Comparison of ENCODE assay signal across 14 cellular contexts in genomic region chr5:137051165-137051564, GRCh38.
DNase-seq lines count a peak whose midpoint lies in the region; ATAC-seq and TF ChIP-seq lines count a peak whose summit lies in the region.
"Had no signal": no experiment of that assay in that cellular context is flagged by ENCODE, and none has a peak within 500 bp of the region (broad histone marks: within the 10 kb centered on the region; RNA-seq: fewer than 3 reads in every experiment).

No MANE protein-coding gene starts in this region.

- H3K36me3 ChIP-seq in BJ (ENCODE audit: control insufficient read depth, insufficient read depth, low read length), result no peaks in the 10 kb centered on the region
- H3K36me3 ChIP-seq: upper lobe of right lung had no signal

- POLR2A ChIA-PET in BJ (lab: Charles Lee), result no interaction called here

- H3K27me3 ChIP-seq in BJ (ENCODE audit: control insufficient read depth, insufficient read depth, low read length), result no peaks in the 10 kb centered on the region
- H3K27me3 ChIP-seq: upper lobe of right lung had no signal

- TF ChIP-seq CTCF in BJ (IDR thresholded peaks at IDR 0.05; ENCODE audit: insufficient read depth, low read depth, low read length), result peak; percentile 20; the same call in 1 of the 2 replicates

- H3K4me3 ChIP-seq in BJ (ENCODE audit: low read depth, low read length), result no peak overlapping the region
- H3K4me3 ChIP-seq: coronary artery, upper lobe of right lung had no signal

- CTCF ChIA-PET in BJ (lab: Yijun Ruan, JAX), result interaction anchor here (0.8 kb wide), 1 partner anchor 154 kb away, joined by 3 read pairs; no protein-coding TSS in a partner anchor

- intact Hi-C loops in left ventricle myocardium superior (cut with micrococcal nuclease), result loop anchor here (10.0 kb wide), 1 partner anchor 246 kb away; no protein-coding TSS in a partner anchor

- ATAC-seq in left ventricle myocardium superior (peak; percentile 29), HG02759 (IDR thresholded peaks at IDR 0.05; ENCODE audit: unreplicated experiment) (no peak), GM19328 (IDR thresholded peaks at IDR 0.05; ENCODE audit: unreplicated experiment) (no peak)
- ATAC-seq: upper lobe of right lung had no signal

- DNase-seq in BJ (ENCODE audit: low read depth), result no peak
- peak; percentile 28 for DNase-seq in ELF-1 (ENCODE audit: low read depth, low spot score)
- peak; percentile 22 for DNase-seq in RPMI7951 (ENCODE audit: low read depth)
- no peak for DNase-seq in left ventricle myocardium superior
- no peak for DNase-seq in iPS-NIHi11 (ENCODE audit: low spot score)
- DNase-seq: activated CD4-positive, alpha-beta T cell treated with anti-CD3 and anti-CD28 coated beads, Interleukin-2, amount 10 ng/mL, durations not matched to agents 7 days and 5 days; DND-41; hippocampal formation; midbrain; NCI-H2107; upper lobe of right lung had no signal

Comparison
In these comparisons a context has a peak if more than half of its experiments do, and no peak if none do; other contexts are left out.
1. DNase-seq: peak in ELF-1 (single experiment) and RPMI7951 (single experiment); none in BJ (single experiment), left ventricle myocardium superior (single experiment) and iPS-NIHi11 (single experiment).